Comparison of ENCODE assay signal across 8 cellular contexts in genomic region chr3:110670407-110670806, GRCh38.
"Had no signal": no experiment of that assay in that cellular context is flagged by ENCODE, and none has a peak within 500 bp of the region (broad histone marks: within the 10 kb centered on the region; RNA-seq: fewer than 3 reads in every experiment).

No MANE protein-coding gene starts in this region.

- ATAC-seq: GM12878 had no signal

- DNase-seq: GDM1, GF-D8 had no signal

- H3K4me3 ChIP-seq: GM12878 had no signal

- FAIRE-seq: G401.6, GM12878, GM12891, GM12892, GM18507, GM19239 had no signal
